ENCODE assay signal across 18 cellular contexts in genomic region chr13:87661471-87661870, GRCh38.
A peak's percentile ranks its signal among the peaks of the same experiment; 100 is the strongest.
DNase-seq lines count a peak whose midpoint lies in the region; ATAC-seq and TF ChIP-seq lines count a peak whose summit lies in the region.
"Had no signal": no experiment of that assay in that cellular context is flagged by ENCODE, and none has a peak within 500 bp of the region (broad histone marks: within the 10 kb centered on the region; RNA-seq: fewer than 3 reads in every experiment).

No MANE protein-coding gene starts in this region.

- ATAC-seq in GM21529 (IDR thresholded peaks at IDR 0.05; ENCODE audit: unreplicated experiment), result no peak
- ATAC-seq: activated CD4-positive, CD25-positive, alpha-beta regulatory T cell treated with anti-CD3 and anti-CD28 coated beads, Interleukin-2, amount 50 U/mL, for 24 hours; gastroesophageal sphincter had no signal

- DNase-seq in NCI-H2227 (lab: John Stamatoyannopoulos, UW; ENCODE audit: unreplicated experiment), result peak; percentile 18
- DNase-seq in NCI-H2227 treated with DMSO at 0.1 percent for 48 hours (lab: John Stamatoyannopoulos, UW), result no peak
- peak; percentile 16 for DNase-seq in NCI-H446 treated with DMSO at 0.1 percent for 48 hours (lab: John Stamatoyannopoulos, UW)
- peak; percentile 46 for DNase-seq in epithelial cell of esophagus (ENCODE audit: low read depth)
- DNase-seq in pons (ENCODE audit: low spot score), result peak; percentile 85
- DNase-seq in SKM-1 treated with dmso at 0.1 percent for 144 hours (lab: John Stamatoyannopoulos, UW; ENCODE audit: unreplicated experiment), result no peak
- no peak for DNase-seq in islet precursor cell
- DNase-seq: activated effector memory CD4-positive, alpha-beta T cell treated with anti-CD3 and anti-CD28 coated beads, Interleukin-2, amount 50 U/mL, for 16 hours; brain microvascular endothelial cell; Caco-2; effector memory CD4-positive, alpha-beta T cell; immature natural killer cell; NCI-H2107; stimulated activated CD4-positive, alpha-beta T cell treated with anti-CD3 and anti-CD28 coated beads, Interleukin-4, amount 100 ng/mL, for 4 hours; tibial artery had no signal

- H3K4me3 ChIP-seq in epithelial cell of esophagus (ENCODE audit: low read length), result no peak overlapping the region
- H3K4me3 ChIP-seq: gastroesophageal sphincter, tibial artery had no signal

- no peak for TF ChIP-seq CTCF in epithelial cell of esophagus (IDR thresholded peaks at IDR 0.05; ENCODE audit: insufficient read depth, low read depth, low read length, missing control alignments)

Comparison
In these comparisons a context has a peak if more than half of its experiments do, and no peak if none do; other contexts are left out.
1. DNase-seq: peak in NCI-H2227 (single experiment), NCI-H446 treated with DMSO at 0.1 percent for 48 hours (single experiment), epithelial cell of esophagus (single experiment) and pons (single experiment); none in NCI-H2227 treated with DMSO at 0.1 percent for 48 hours (single experiment), SKM-1 treated with dmso at 0.1 percent for 144 hours (single experiment) and islet precursor cell (single experiment).